ENCODE assay signal across 19 cellular contexts in the genomic region with DNA sequence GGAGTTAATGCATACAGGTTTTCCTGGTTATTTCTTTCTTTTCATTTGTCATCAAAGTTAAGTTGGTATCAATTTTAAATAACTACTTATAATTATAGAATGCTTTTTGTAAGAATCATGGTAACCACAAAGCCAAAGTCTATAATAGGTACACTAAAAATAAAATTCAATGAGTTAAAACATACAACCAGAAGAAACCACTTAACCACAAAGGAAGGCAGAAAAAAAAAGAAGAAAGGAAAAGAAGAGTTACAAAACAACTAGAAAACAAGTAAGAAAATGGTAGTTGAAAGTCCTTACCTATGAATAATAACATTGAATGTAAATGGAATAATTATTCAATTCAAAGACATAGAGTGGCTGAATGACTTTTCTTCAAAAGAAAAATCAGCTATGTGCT. TPM values are rescaled to one million over a fixed set of nuclear protein-coding genes. Genes with fewer than 3 reads are reported as not detected.
"Had no signal": no experiment of that assay in that cellular context is flagged by ENCODE, and none has a peak within 500 bp of the region (broad histone marks: within the 10 kb centered on the region; RNA-seq: fewer than 3 reads in every experiment).

No MANE protein-coding gene starts in this region.

- DNase-seq: activated CD4-positive, alpha-beta T cell treated with anti-CD3 and anti-CD28 coated beads, Interleukin-2, amount 50 U/mL, for 1 hour; activated CD4-positive, CD25-positive, alpha-beta regulatory T cell; activated naive CD4-positive, alpha-beta T cell treated with Interleukin-2 at 50 U/mL for 16 hours; adrenal gland; caudate nucleus; colonic mucosa; naive B cell; spleen; stimulated activated CD4-positive, alpha-beta T cell treated with anti-CD3 and anti-CD28 coated beads, Interleukin-2, amount 100 ng/mL, for 24 hours; upper lobe of right lung had no signal

- H3K4me3 ChIP-seq: adrenal gland, colonic mucosa, hepatocyte, neural progenitor cell, spleen, thoracic aorta, upper lobe of right lung had no signal

- H3K27ac Mint-ChIP-seq: activated T-helper 17 cell treated with anti-CD3 and anti-CD28 coated beads, Interleukin-2, amount 50 U/mL, for 72 hours; neural progenitor cell had no signal

- H3K4me3 Mint-ChIP-seq: activated T-helper 17 cell treated with anti-CD3 and anti-CD28 coated beads, Interleukin-2, amount 50 U/mL, for 72 hours; neural progenitor cell had no signal

- ATAC-seq: activated T-helper 17 cell treated with anti-CD3 and anti-CD28 coated beads, Interleukin-2, amount 50 U/mL, for 72 hours; esophagus mucosa; left lobe of liver; sciatic nerve; upper lobe of right lung had no signal

- H3K27me3 Mint-ChIP-seq: naive B cell had no signal

RNA-seq across cellular contexts. Expression of gene THBS2, which starts 45.6 kb away (rescaled TPM):
- total RNA-seq: activated CD8-positive, alpha-beta memory T cell treated with anti-CD3 and anti-CD28 coated beads for 36 hours; activated T-helper 17 cell treated with anti-CD3 and anti-CD28 coated beads, Interleukin-2, amount 50 U/mL, for 72 hours; T-helper 2 cell treated with Interferon-gamma antibody and Interleukin-4, amounts not matched to agents 100 ng/mL and 5 ng/mL, for 36 hours had no signal
